In genomic region chr12:91778091-91778819, GRCh38 we compare ENCODE assay signal across 9 cellular contexts.
DNase-seq lines count a peak whose midpoint lies in the region; ATAC-seq and TF ChIP-seq lines count a peak whose summit lies in the region.
"Had no signal": no experiment of that assay in that cellular context is flagged by ENCODE, and none has a peak within 500 bp of the region (broad histone marks: within the 10 kb centered on the region; RNA-seq: fewer than 3 reads in every experiment).

No MANE protein-coding gene starts in this region.

- H3K4me1 ChIP-seq in naive thymus-derived CD4-positive, alpha-beta T cell (ENCODE audit: control insufficient read depth in 2 of 2, insufficient read depth in 2 of 2, low read length in 2 of 2) = peaks cover 10 to 38% of the 10 kb centered on the region in 2 donors

- peak overlapping the region; percentile 29 for H3K4me3 ChIP-seq in naive thymus-derived CD4-positive, alpha-beta T cell (ENCODE audit: low read length)
- no peak overlapping the region for H3K4me3 ChIP-seq in WERI-Rb-1 (ENCODE audit: low read depth, low read length)

- no peaks in the 10 kb centered on the region for H3K36me3 ChIP-seq in naive thymus-derived CD4-positive, alpha-beta T cell (ENCODE audit: control insufficient read depth in 2 of 3, insufficient read depth in 3 of 3, low read length in 3 of 3)
- no peaks in the 10 kb centered on the region for H3K36me3 ChIP-seq in WERI-Rb-1

- H3K27me3 ChIP-seq in naive thymus-derived CD4-positive, alpha-beta T cell (ENCODE audit: control insufficient read depth in 2 of 2, insufficient read depth in 2 of 2, low read length in 2 of 2) = no peaks in the 10 kb centered on the region
- H3K27me3 ChIP-seq in WERI-Rb-1 (ENCODE audit: insufficient read depth, low read depth, severe bottlenecking) = no peaks in the 10 kb centered on the region

- TF ChIP-seq CTCF in WERI-Rb-1 (IDR thresholded peaks at IDR 0.05; ENCODE audit: low read depth, low read length) = no peak

- H3K27me3 Mint-ChIP-seq in activated T-helper 2 cell treated with anti-CD3 and anti-CD28 coated beads, Interferon-gamma antibody, Interleukin-2, Interleukin-4, amounts not matched to agents 10 μg/mL and 5 μg/mL and 100 μg/mL, durations not matched to agents 14 hours and 24 hours and 36 hours (ENCODE audit: low read depth) = peaks cover 3% of the 10 kb centered on the region
- H3K27me3 Mint-ChIP-seq in naive thymus-derived CD4-positive, alpha-beta T cell = peaks cover 0 to 4% (median 3%) of the 10 kb centered on the region in 5 donors

- intact Hi-C loops in activated T-helper 2 cell treated with anti-CD3 and anti-CD28 coated beads, Interferon-gamma antibody, Interleukin-2, Interleukin-4, amounts not matched to agents 10 μg/mL and 5 μg/mL and 100 μg/mL, durations not matched to agents 14 hours and 24 hours and 36 hours (cut with micrococcal nuclease) = loop anchor here (2.0 to 10.0 kb wide), 8 partner anchors 91 to 727 kb away; no protein-coding TSS in a partner anchor
- intact Hi-C loops in naive thymus-derived CD4-positive, alpha-beta T cell (cut with micrococcal nuclease) = loop anchor here in 1 of 2 donors (1.0 to 5.0 kb wide), 2 partner anchors 84 to 99 kb away; no protein-coding TSS in a partner anchor

- POLR2A ChIA-PET in naive thymus-derived CD4-positive, alpha-beta T cell (lab: Charles Lee) = interaction anchor here (0.6 to 5.3 kb wide), 16 partner anchors 9 to 367 kb away, joined by 3 to 45 read pairs (median 4); partner anchors contain the start of gene BTG1

- CTCF ChIA-PET in naive thymus-derived CD4-positive, alpha-beta T cell (lab: Charles Lee) = interaction anchor here (1.0 to 3.5 kb wide), 4 partner anchors 33 to 252 kb away, joined by 3 to 20 read pairs (median 4); no protein-coding TSS in a partner anchor

- H3K36me3 Mint-ChIP-seq in activated T-helper 2 cell treated with anti-CD3 and anti-CD28 coated beads, Interferon-gamma antibody, Interleukin-2, Interleukin-4, amounts not matched to agents 10 μg/mL and 5 μg/mL and 100 μg/mL, durations not matched to agents 14 hours and 24 hours and 36 hours (ENCODE audit: low read depth) = no peaks in the 10 kb centered on the region
- H3K36me3 Mint-ChIP-seq in naive thymus-derived CD4-positive, alpha-beta T cell = no peaks in the 10 kb centered on the region

- H3K27ac Mint-ChIP-seq in activated T-helper 2 cell treated with anti-CD3 and anti-CD28 coated beads, Interferon-gamma antibody, Interleukin-2, Interleukin-4, amounts not matched to agents 10 μg/mL and 5 μg/mL and 100 μg/mL, durations not matched to agents 14 hours and 24 hours and 36 hours = peak overlapping the region; percentile 70
- H3K27ac Mint-ChIP-seq in naive thymus-derived CD4-positive, alpha-beta T cell = peak overlapping the region; percentile 91 to 97 (median 93)

- H3K4me1 Mint-ChIP-seq in activated T-helper 2 cell treated with anti-CD3 and anti-CD28 coated beads, Interferon-gamma antibody, Interleukin-2, Interleukin-4, amounts not matched to agents 10 μg/mL and 5 μg/mL and 100 μg/mL, durations not matched to agents 14 hours and 24 hours and 36 hours (ENCODE audit: low read depth) = peaks cover 24% of the 10 kb centered on the region
- peaks cover 19 to 70% (median 51%) of the 10 kb centered on the region in 7 donors for H3K4me1 Mint-ChIP-seq in naive thymus-derived CD4-positive, alpha-beta T cell

- H3K9me3 ChIP-seq in naive thymus-derived CD4-positive, alpha-beta T cell (ENCODE audit: control insufficient read depth in 2 of 3, low read length in 3 of 3) = no peaks in the 10 kb centered on the region
- no peaks in the 10 kb centered on the region for H3K9me3 ChIP-seq in WERI-Rb-1 (ENCODE audit: severe bottlenecking)

- H3K9me3 Mint-ChIP-seq in activated T-helper 2 cell treated with anti-CD3 and anti-CD28 coated beads, Interferon-gamma antibody, Interleukin-2, Interleukin-4, amounts not matched to agents 10 μg/mL and 5 μg/mL and 100 μg/mL, durations not matched to agents 14 hours and 24 hours and 36 hours = no peaks in the 10 kb centered on the region
- H3K9me3 Mint-ChIP-seq in naive thymus-derived CD4-positive, alpha-beta T cell = peaks cover 0 to 2% (median 0%) of the 10 kb centered on the region in 11 donors

- DNase-seq in NOMO-1 treated with DMSO at 0.1 percent for 48 hours (lab: John Stamatoyannopoulos, UW; ENCODE audit: unreplicated experiment) (peak; percentile 28), NOMO-1 treated with dmso at 0.1 percent for 144 hours (lab: John Stamatoyannopoulos, UW; ENCODE audit: unreplicated experiment) (no peak), NCI-H2107 treated with DMSO at 0.1 percent for 48 hours (lab: John Stamatoyannopoulos, UW; ENCODE audit: unreplicated experiment) (no peak), OCI-M2 (lab: John Stamatoyannopoulos, UW; ENCODE audit: unreplicated experiment) (no peak), WERI-Rb-1 (no peak)
- DNase-seq in activated T-helper 2 cell treated with anti-CD3 and anti-CD28 coated beads, Interferon-gamma antibody, Interleukin-2, Interleukin-4, amounts not matched to agents 10 μg/mL and 5 μg/mL and 100 μg/mL, durations not matched to agents 14 hours and 24 hours and 36 hours (ENCODE audit: low spot score) = no peak
- DNase-seq in naive thymus-derived CD4-positive, alpha-beta T cell = peak in 7 of 9 donors; percentile 8 to 59 (median 49)
- DNase-seq: right cardiac atrium had no signal

- H3K27ac ChIP-seq in naive thymus-derived CD4-positive, alpha-beta T cell (ENCODE audit: low read depth, low read length) = peak overlapping the region; percentile 67
- H3K27ac ChIP-seq in WERI-Rb-1 = no peak overlapping the region

- peak overlapping the region; percentile 14 for H3K4me3 Mint-ChIP-seq in activated T-helper 2 cell treated with anti-CD3 and anti-CD28 coated beads, Interferon-gamma antibody, Interleukin-2, Interleukin-4, amounts not matched to agents 10 μg/mL and 5 μg/mL and 100 μg/mL, durations not matched to agents 14 hours and 24 hours and 36 hours (ENCODE audit: low read depth)
- peak overlapping the region; percentile 72 to 92 (median 83) for H3K4me3 Mint-ChIP-seq in naive thymus-derived CD4-positive, alpha-beta T cell

- peak; percentile 39 for ATAC-seq in HG02981 (IDR thresholded peaks at IDR 0.05; ENCODE audit: unreplicated experiment)
- peak; percentile 64 for ATAC-seq in naive thymus-derived CD4-positive, alpha-beta T cell

Comparison
In these comparisons a context has a peak if more than half of its experiments do, and no peak if none do; other contexts are left out.
1. DNase-seq: peak in NOMO-1 treated with DMSO at 0.1 percent for 48 hours (single experiment) and naive thymus-derived CD4-positive, alpha-beta T cell (7 of 9); none in NOMO-1 treated with dmso at 0.1 percent for 144 hours (single experiment), activated T-helper 2 cell treated with anti-CD3 and anti-CD28 coated beads, Interferon-gamma antibody, Interleukin-2, Interleukin-4, amounts not matched to agents 10 μg/mL and 5 μg/mL and 100 μg/mL, durations not matched to agents 14 hours and 24 hours and 36 hours (single experiment), NCI-H2107 treated with DMSO at 0.1 percent for 48 hours (single experiment), OCI-M2 (single experiment) and WERI-Rb-1 (single experiment).